In the genomic region with DNA sequence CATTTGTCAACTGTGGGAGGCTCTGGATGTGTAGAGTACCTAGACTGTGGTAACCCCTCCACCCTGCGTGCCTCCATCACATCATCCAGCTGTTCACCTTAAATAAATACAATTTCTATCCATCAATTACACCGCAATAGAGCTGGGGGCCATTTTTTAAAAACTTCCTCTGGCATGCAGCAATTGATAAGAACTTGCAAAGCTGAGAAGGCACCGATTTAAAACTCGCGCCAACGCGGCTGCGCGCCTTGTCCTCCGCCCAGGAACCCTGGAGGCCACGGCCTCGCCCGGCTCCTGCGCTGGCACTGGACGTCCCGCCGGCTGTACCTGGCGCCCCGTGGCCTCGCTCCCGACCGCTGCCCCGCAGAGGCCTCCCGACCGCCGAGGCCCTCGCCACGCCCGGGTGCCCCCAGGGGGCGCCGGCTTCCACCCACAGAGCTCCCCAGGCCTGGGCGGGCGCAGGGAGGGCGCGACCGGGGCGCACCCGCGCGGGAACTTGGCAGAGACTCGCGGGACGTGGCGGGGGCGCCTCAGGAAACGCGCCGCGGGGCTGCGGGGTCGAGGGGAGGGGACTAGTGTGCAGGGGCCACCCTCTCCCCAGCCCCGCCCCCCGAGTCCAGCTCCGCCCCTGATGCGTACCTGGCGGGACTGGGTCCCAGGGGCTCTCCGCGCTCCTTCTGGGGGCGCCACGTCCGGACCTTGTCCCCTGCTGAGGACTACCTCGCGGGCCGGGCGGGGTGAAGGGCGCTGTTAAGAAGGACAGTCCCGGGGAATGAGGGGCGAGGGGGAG, we compare ENCODE assay signal across 9 cellular contexts.
DNase-seq lines count a peak whose midpoint lies in the region; ATAC-seq, FAIRE-seq and TF ChIP-seq lines count a peak whose summit lies in the region.
"Had no signal": no experiment of that assay in that cellular context is flagged by ENCODE, and none has a peak within 500 bp of the region (broad histone marks: within the 10 kb centered on the region; RNA-seq: fewer than 3 reads in every experiment).

No MANE protein-coding gene starts in this region.

- no peaks in the 10 kb centered on the region for H4K20me1 ChIP-seq in HepG2 (ENCODE audit: insufficient read depth, low read length)

- H3K4me2 ChIP-seq in HepG2 (ENCODE audit: low read depth, low read length) (no peak overlapping the region), mesenchymal stem cell (ENCODE audit: low read length, poor library complexity, severe bottlenecking) (peak overlapping the region; percentile 71)

- peak overlapping the region in 1 of 2 experiments; percentile 30 for H3K4ac ChIP-seq in mesenchymal stem cell (ENCODE audit: low read depth in 1 of 2, low read length in 2 of 2)

- FAIRE-seq in HepG2 (lab: Jason Lieb, UNC): no peak

- no peaks in the 10 kb centered on the region for H3K9me3 ChIP-seq in liver (ENCODE audit: control insufficient read depth in 4 of 4, low read length in 3 of 4)
- H3K9me3 ChIP-seq in HepG2 (ENCODE audit: low read length): no peaks in the 10 kb centered on the region
- H3K9me3 ChIP-seq in mesenchymal stem cell (ENCODE audit: control insufficient read depth, low read length): no peaks in the 10 kb centered on the region
- H3K9me3 ChIP-seq in thyroid gland: no peaks in the 10 kb centered on the region

- peak overlapping the region in 1 of 2 experiments; percentile 64 for H3K18ac ChIP-seq in mesenchymal stem cell (ENCODE audit: low read depth in 1 of 2, low read length in 2 of 2)

- CTCF ChIA-PET in HepG2 (lab: Yijun Ruan, JAX; ENCODE audit: low intra/inter-chr PET ratio, low total read pairs): no interaction called here

- H3K36me3 ChIP-seq in liver (ENCODE audit: control insufficient read depth in 4 of 4, insufficient read depth in 3 of 4, low read depth in 1 of 4, low read length in 3 of 4) (no peaks in the 10 kb centered on the region), HepG2 (replicated peaks in 1 of 2; ENCODE audit: control insufficient read depth in 1 of 2, insufficient read depth in 2 of 2, low read length in 2 of 2) (no peaks in the 10 kb centered on the region), mesenchymal stem cell (ENCODE audit: control insufficient read depth in 1 of 2, insufficient read depth in 2 of 2, low read depth in 1 of 2, low read length in 2 of 2) (no peaks in the 10 kb centered on the region), thyroid gland (no peaks in the 10 kb centered on the region)

- ATAC-seq in HepG2 (no peak), GM19324 (IDR thresholded peaks at IDR 0.05; ENCODE audit: low FRiP score, unreplicated experiment) (no peak), HG02840 (IDR thresholded peaks at IDR 0.05; ENCODE audit: low FRiP score, unreplicated experiment) (no peak)

- peak overlapping the region; percentile 39 for H2BK120ac ChIP-seq in mesenchymal stem cell (ENCODE audit: low read depth, low read length)

- 17% methylated on average over 68 of the region's 68 CpGs for WGBS in liver
- 94% methylated on average over 60 of the region's 68 CpGs for WGBS in HepG2 (ENCODE audit: low lambda C conversion rate)
- WGBS in mesenchymal stem cell: 8% methylated on average over 54 of the region's 68 CpGs
- WGBS in thyroid gland, 2 donors: 4 to 11% methylated on average over 11 to 18 of the region's 68 CpGs

- H3K4me3 ChIP-seq in liver (ENCODE audit: low read depth in 1 of 3, low read length in 3 of 3): peak overlapping the region in 1 of 3 donors; percentile 37
- H3K4me3 ChIP-seq in HepG2 (replicated peaks in 1 of 3; ENCODE audit: insufficient read depth in 1 of 3, low read depth in 2 of 3, low read length in 3 of 3): no peak overlapping the region
- peak overlapping the region; percentile 42 to 70 for H3K4me3 ChIP-seq in mesenchymal stem cell (ENCODE audit: insufficient read depth in 1 of 2, low read depth in 1 of 2, low read length in 2 of 2)
- peak overlapping the region in 1 of 3 donors; percentile 43 for H3K4me3 ChIP-seq in thyroid gland (replicated peaks in 1 of 3)

- POLR2A ChIA-PET in HepG2 (lab: Yijun Ruan, JAX): no interaction called here

- H2BK5ac ChIP-seq in mesenchymal stem cell (ENCODE audit: low read depth, low read length, poor library complexity, severe bottlenecking): no peak overlapping the region

- peaks cover 27% of the 10 kb centered on the region for H3K4me1 Mint-ChIP-seq in dendritic cell treated with granulocyte-macrophage colony-stimulating factor and Interleukin-4, amounts not matched to agents 40 ng/mL and 50 ng/mL, for 4 days (ENCODE audit: low read depth)

- H3K27ac ChIP-seq in liver (ENCODE audit: low read depth in 1 of 2, low read length in 2 of 2) (no peak overlapping the region), HepG2 (ENCODE audit: extremely low read length, insufficient read depth, low read length) (no peak overlapping the region), mesenchymal stem cell (ENCODE audit: low read length, poor library complexity, severe bottlenecking) (no peak overlapping the region), thyroid gland (no peak overlapping the region)
- H3K27ac ChIP-seq: VCaP had no signal

- H3K27ac Mint-ChIP-seq in dendritic cell treated with granulocyte-macrophage colony-stimulating factor and Interleukin-4, amounts not matched to agents 40 ng/mL and 50 ng/mL, for 4 days: no peak overlapping the region

- no peak overlapping the region for H2AK5ac ChIP-seq in mesenchymal stem cell (ENCODE audit: low read length, severe bottlenecking)

- TF ChIP-seq CTCF in liver (IDR thresholded peaks at IDR 0.05; ENCODE audit: low read depth, low read length, missing input control) (peak; percentile 20), HepG2 (CRISPR knock-in tag; IDR thresholded peaks at IDR 0.05) (no peak), thyroid gland (IDR thresholded peaks at IDR 0.05) (peak in 2 of 6 experiments; percentile 25 to 26)

- H2AFZ ChIP-seq in HepG2 (ENCODE audit: low read length) (no peak overlapping the region), mesenchymal stem cell (ENCODE audit: low read depth, low read length) (peak overlapping the region; percentile 72)

- no peaks in the 10 kb centered on the region for H3K79me2 ChIP-seq in HepG2 (ENCODE audit: insufficient read depth, low read length)

- no peak overlapping the region for H3K23ac ChIP-seq in mesenchymal stem cell (ENCODE audit: low read length in 2 of 2)

- H2BK12ac ChIP-seq in mesenchymal stem cell (ENCODE audit: low read length in 2 of 2): no peak overlapping the region

- H3K4me3 Mint-ChIP-seq in dendritic cell treated with granulocyte-macrophage colony-stimulating factor and Interleukin-4, amounts not matched to agents 40 ng/mL and 50 ng/mL, for 4 days: peak overlapping the region; percentile 20

- H4K8ac ChIP-seq in mesenchymal stem cell (ENCODE audit: low read length): peak overlapping the region; percentile 30

- intact Hi-C loops in HepG2 (cut with micrococcal nuclease; ENCODE audit: unreplicated experiment) (loop anchor here (5.0 kb wide), 2 partner anchors 87 to 103 kb away; no protein-coding TSS in a partner anchor), thyroid gland (cut with DNase I) (loop anchor here (5.0 kb wide), 1 partner anchor 103 kb away; no protein-coding TSS in a partner anchor)
- intact Hi-C loops in dendritic cell treated with granulocyte-macrophage colony-stimulating factor and Interleukin-4, amounts not matched to agents 40 ng/mL and 50 ng/mL, for 4 days (cut with micrococcal nuclease): loop anchor here (5.0 kb wide), 1 partner anchor 73 kb away; no protein-coding TSS in a partner anchor

- H3K27me3 Mint-ChIP-seq in dendritic cell treated with granulocyte-macrophage colony-stimulating factor and Interleukin-4, amounts not matched to agents 40 ng/mL and 50 ng/mL, for 4 days: peaks cover 59% of the 10 kb centered on the region

- in situ Hi-C loops in HepG2 (cut with HindIII; ENCODE audit: extremely low pct_ligation_motif_present, low pct_unique_long_range_greater_than_20kb): no loop called here

- no peaks in the 10 kb centered on the region for H3K79me1 ChIP-seq in mesenchymal stem cell (replicated peaks; ENCODE audit: low read length, poor library complexity, severe bottlenecking)

- BruUV-seq in HepG2 (replicated peaks; lab: Mats Ljungman, UMichigan): no TSS peak

- TF ChIP-seq POLR2A in HepG2 (IDR thresholded peaks at IDR 0.05; ENCODE audit: insufficient read depth in 1 of 2, low read depth in 2 of 2, low read length in 2 of 2): no peak
- TF ChIP-seq POLR2A in thyroid gland (IDR thresholded peaks at IDR 0.05): no peak

- no peaks in the 10 kb centered on the region for H3K36me3 Mint-ChIP-seq in dendritic cell treated with granulocyte-macrophage colony-stimulating factor and Interleukin-4, amounts not matched to agents 40 ng/mL and 50 ng/mL, for 4 days (ENCODE audit: low read depth)

- TF ChIP-seq RAD21 in liver (IDR thresholded peaks at IDR 0.05): peak; percentile 38 to 63
- no peak for TF ChIP-seq RAD21 in HepG2 (CRISPR knock-in tag; IDR thresholded peaks at IDR 0.05)

- peaks cover 7% of the 10 kb centered on the region for H3K9me3 Mint-ChIP-seq in dendritic cell treated with granulocyte-macrophage colony-stimulating factor and Interleukin-4, amounts not matched to agents 40 ng/mL and 50 ng/mL, for 4 days

- TF ChIP-seq EP300 in HepG2 (IDR thresholded peaks at IDR 0.05; ENCODE audit: low read depth in 2 of 2, low read length in 2 of 2) (no peak), HepG2 (CRISPR knock-in tag; IDR thresholded peaks at IDR 0.05; ENCODE audit: borderline replicate concordance) (no peak)

- H2BK15ac ChIP-seq in mesenchymal stem cell (ENCODE audit: low read depth, poor library complexity, severe bottlenecking): peak overlapping the region; percentile 78

- H3K4me1 ChIP-seq in liver (ENCODE audit: control insufficient read depth in 4 of 4, insufficient read depth in 4 of 4, low read length in 3 of 4) (peaks cover 5 to 30% (median 24%) of the 10 kb centered on the region in 4 donors), HepG2 (ENCODE audit: insufficient read depth, low read length) (peaks cover 58% of the 10 kb centered on the region), mesenchymal stem cell (ENCODE audit: control insufficient read depth, insufficient read depth, low read depth, low read length) (peaks cover 8% of the 10 kb centered on the region), thyroid gland (peaks cover 6 to 11% of the 10 kb centered on the region in 2 donors)

- DNase-seq in HepG2 (ENCODE audit: low spot score): no peak
- DNase-seq in mesenchymal stem cell: peak; percentile 17
- DNase-seq in thyroid gland: peak; percentile 37
- DNase-seq in NCI-H2171 treated with DMSO at 0.1 percent for 48 hours (lab: John Stamatoyannopoulos, UW): no peak

- no peak overlapping the region for H3K9ac ChIP-seq in liver (ENCODE audit: low read depth in 1 of 2, low read length in 2 of 2)
- no peak overlapping the region for H3K9ac ChIP-seq in HepG2 (ENCODE audit: insufficient read depth, low read depth, low read length)
- H3K9ac ChIP-seq in mesenchymal stem cell (ENCODE audit: low read length): peak overlapping the region; percentile 72

- H3K27me3 ChIP-seq in liver (ENCODE audit: control insufficient read depth in 4 of 4, insufficient read depth in 4 of 4, low read length in 3 of 4) (no peaks in the 10 kb centered on the region), HepG2 (ENCODE audit: control insufficient read depth in 1 of 2, insufficient read depth in 2 of 2, low read length in 2 of 2) (no peaks in the 10 kb centered on the region), mesenchymal stem cell (ENCODE audit: control insufficient read depth in 1 of 2, insufficient read depth in 1 of 2, low read length in 2 of 2) (peaks cover 5 to 56% of the 10 kb centered on the region in 2 experiments), thyroid gland (no peaks in the 10 kb centered on the region)

- H4K91ac ChIP-seq in mesenchymal stem cell (ENCODE audit: low read length): no peak overlapping the region

- peak overlapping the region in 1 of 2 experiments; percentile 80 for H3K14ac ChIP-seq in mesenchymal stem cell (ENCODE audit: low read length in 2 of 2)

Comparison
In these comparisons a context has a peak if more than half of its experiments do, and no peak if none do; other contexts are left out.
1. H3K4me3 ChIP-seq: peak in mesenchymal stem cell (2 of 2); none in HepG2 (0 of 3).
2. DNase-seq: peak in mesenchymal stem cell (single experiment) and thyroid gland (2 of 2); none in HepG2 (single experiment) and NCI-H2171 treated with DMSO at 0.1 percent for 48 hours (single experiment).